ENCODE assay signal across 32 cellular contexts in genomic region chr2:31171142-31171541, GRCh38. TPM values are rescaled to one million over a fixed set of nuclear protein-coding genes. Genes with fewer than 3 reads are reported as not detected.
"Had no signal": no experiment of that assay in that cellular context is flagged by ENCODE, and none has a peak within 500 bp of the region (broad histone marks: within the 10 kb centered on the region; RNA-seq: fewer than 3 reads in every experiment).

No MANE protein-coding gene starts in this region.

- ATAC-seq: activated CD4-positive, CD25-positive, alpha-beta regulatory T cell treated with anti-CD3 and anti-CD28 coated beads, Interleukin-2, amount 50 U/mL, for 24 hours; activated CD8-positive, alpha-beta T cell treated with anti-CD3 and anti-CD28 coated beads, Interleukin-2, amount 10 ng/mL, durations not matched to agents 7 days and 5 days; activated T-cell treated with anti-CD3 and anti-CD28 coated beads, Interleukin-2, amount 50 U/mL, for 4 hours; activated T-helper 17 cell treated with anti-CD3 and anti-CD28 coated beads, Interleukin-2, amount 50 U/mL, for 72 hours; esophagus mucosa; T-cell had no signal

- H3K4me3 ChIP-seq: coronary artery, dorsolateral prefrontal cortex had no signal

- FAIRE-seq: astrocyte, bronchial epithelial cell, frontal cortex had no signal

- H3K36me3 ChIP-seq: brain microvascular endothelial cell, WERI-Rb-1 had no signal

- DNase-seq: activated B cell treated with CpG ODN at 0.5 μM for 24 hours; activated CD4-positive, alpha-beta T cell treated with anti-CD3 and anti-CD28 coated beads for 48 hours; activated CD4-positive, alpha-beta T cell treated with anti-CD3 and anti-CD28 coated beads, Interleukin-2, amount 50 U/mL, for 1 hour; activated CD4-positive, alpha-beta T cell treated with anti-CD3 and anti-CD28 coated beads, Interleukin-2, amount 50 U/mL, for 48 hours; activated CD8-positive, alpha-beta T cell treated with anti-CD3 and anti-CD28 coated beads, Interleukin-2, amount 10 ng/mL, durations not matched to agents 7 days and 5 days; activated effector memory CD4-positive, alpha-beta T cell treated with Interleukin-2 at 50 U/mL for 16 hours; activated gamma-delta T cell treated with Interleukin-2 at 50 U/mL for 16 hours; activated naive CD4-positive, alpha-beta T cell treated with anti-CD3 and anti-CD28 coated beads, Interleukin-2, amount 50 U/mL, for 16 hours; activated naive CD4-positive, alpha-beta T cell treated with Interleukin-2 at 50 U/mL for 16 hours; activated T-cell treated with anti-CD3 and anti-CD28 coated beads, Interleukin-2, amount 50 U/mL, for 4 hours; amniotic stem cell; brain microvascular endothelial cell; dorsolateral prefrontal cortex; effector memory CD4-positive, alpha-beta T cell; endodermal cell; foreskin fibroblast; head of caudate nucleus; T-cell; T1000; WERI-Rb-1 had no signal

- H3K27ac ChIP-seq: brain microvascular endothelial cell, coronary artery, dorsolateral prefrontal cortex, WERI-Rb-1 had no signal

- H3K27me3 ChIP-seq: brain microvascular endothelial cell had no signal

- H3K27ac Mint-ChIP-seq: activated B cell treated with CpG ODN at 0.5 μM for 24 hours; activated CD8-positive, alpha-beta T cell treated with anti-CD3 and anti-CD28 coated beads, Interleukin-2, amount 10 ng/mL, durations not matched to agents 7 days and 5 days; activated naive CD8-positive, alpha-beta T cell; activated T-helper 17 cell treated with anti-CD3 and anti-CD28 coated beads, Interleukin-2, amount 50 U/mL, for 72 hours; dendritic cell treated with granulocyte-macrophage colony-stimulating factor and Interleukin-4, amounts not matched to agents 40 ng/mL and 50 ng/mL, for 4 days; endodermal cell; T-cell; T-helper 1 cell treated with Interleukin-12 subunit alpha and Interleukin-12 subunit beta and Interleukin-4 antibody, amounts not matched to agents 30 μg/mL and 1 μg/mL, for 36 hours; T-helper 2 cell treated with Interferon-gamma antibody and Interleukin-4, amounts not matched to agents 5 μg/mL and 100 μg/mL, for 36 hours had no signal

- H3K4me1 Mint-ChIP-seq: activated T-helper 17 cell treated with anti-CD3 and anti-CD28 coated beads, Interleukin-2, amount 50 U/mL, for 72 hours; central memory CD8-positive, alpha-beta T cell; endodermal cell; T-cell had no signal

- H3K9me3 Mint-ChIP-seq: activated B cell treated with CpG ODN at 0.5 μM for 24 hours; activated T-cell treated with anti-CD3 and anti-CD28 coated beads, Interleukin-2, amount 50 U/mL, for 4 hours; activated T-helper 17 cell treated with anti-CD3 and anti-CD28 coated beads, Interleukin-2, amount 50 U/mL, for 72 hours; central memory CD8-positive, alpha-beta T cell; dendritic cell treated with granulocyte-macrophage colony-stimulating factor and Interleukin-4, amounts not matched to agents 40 ng/mL and 50 ng/mL, for 4 days; endodermal cell; T-cell; T-helper 1 cell treated with Interleukin-12 subunit alpha and Interleukin-12 subunit beta and Interleukin-4 antibody, amounts not matched to agents 30 μg/mL and 1 μg/mL, for 36 hours; T-helper 2 cell treated with Interferon-gamma antibody and Interleukin-4, amounts not matched to agents 5 μg/mL and 100 μg/mL, for 36 hours had no signal

- H3K4me3 Mint-ChIP-seq: activated B cell treated with CpG ODN at 0.5 μM for 24 hours; activated CD8-positive, alpha-beta T cell treated with anti-CD3 and anti-CD28 coated beads, Interleukin-2, amount 10 ng/mL, durations not matched to agents 7 days and 5 days; activated naive CD8-positive, alpha-beta T cell; activated T-cell treated with anti-CD3 and anti-CD28 coated beads, Interleukin-2, amount 50 U/mL, for 4 hours; activated T-helper 17 cell treated with anti-CD3 and anti-CD28 coated beads, Interleukin-2, amount 50 U/mL, for 72 hours; central memory CD8-positive, alpha-beta T cell; dendritic cell treated with granulocyte-macrophage colony-stimulating factor and Interleukin-4, amounts not matched to agents 40 ng/mL and 50 ng/mL, for 4 days; endodermal cell; T-cell; T-helper 1 cell treated with Interleukin-12 subunit alpha and Interleukin-12 subunit beta and Interleukin-4 antibody, amounts not matched to agents 30 μg/mL and 1 μg/mL, for 36 hours; T-helper 2 cell treated with Interferon-gamma antibody and Interleukin-4, amounts not matched to agents 5 μg/mL and 100 μg/mL, for 36 hours had no signal

- H3K27me3 Mint-ChIP-seq: activated B cell treated with CpG ODN at 0.5 μM for 24 hours; activated naive CD8-positive, alpha-beta T cell; activated T-helper 17 cell treated with anti-CD3 and anti-CD28 coated beads, Interleukin-2, amount 50 U/mL, for 72 hours had no signal

- H3K36me3 Mint-ChIP-seq: activated naive CD8-positive, alpha-beta T cell; T-cell had no signal

RNA-seq across cellular contexts. Expression of gene GALNT14, which starts 32.9 kb away (rescaled TPM):
- total RNA-seq: activated CD8-positive, alpha-beta T cell treated with anti-CD3 and anti-CD28 coated beads, Interleukin-2, amount 10 ng/mL, durations not matched to agents 7 days and 5 days had no signal

RNA-seq across cellular contexts. Expression of gene CAPN14, which starts 46.2 kb away (rescaled TPM):
- total RNA-seq: activated CD8-positive, alpha-beta T cell treated with anti-CD3 and anti-CD28 coated beads, Interleukin-2, amount 10 ng/mL, durations not matched to agents 7 days and 5 days had no signal
